ENCODE assay signal across 9 cellular contexts in the genomic region with DNA sequence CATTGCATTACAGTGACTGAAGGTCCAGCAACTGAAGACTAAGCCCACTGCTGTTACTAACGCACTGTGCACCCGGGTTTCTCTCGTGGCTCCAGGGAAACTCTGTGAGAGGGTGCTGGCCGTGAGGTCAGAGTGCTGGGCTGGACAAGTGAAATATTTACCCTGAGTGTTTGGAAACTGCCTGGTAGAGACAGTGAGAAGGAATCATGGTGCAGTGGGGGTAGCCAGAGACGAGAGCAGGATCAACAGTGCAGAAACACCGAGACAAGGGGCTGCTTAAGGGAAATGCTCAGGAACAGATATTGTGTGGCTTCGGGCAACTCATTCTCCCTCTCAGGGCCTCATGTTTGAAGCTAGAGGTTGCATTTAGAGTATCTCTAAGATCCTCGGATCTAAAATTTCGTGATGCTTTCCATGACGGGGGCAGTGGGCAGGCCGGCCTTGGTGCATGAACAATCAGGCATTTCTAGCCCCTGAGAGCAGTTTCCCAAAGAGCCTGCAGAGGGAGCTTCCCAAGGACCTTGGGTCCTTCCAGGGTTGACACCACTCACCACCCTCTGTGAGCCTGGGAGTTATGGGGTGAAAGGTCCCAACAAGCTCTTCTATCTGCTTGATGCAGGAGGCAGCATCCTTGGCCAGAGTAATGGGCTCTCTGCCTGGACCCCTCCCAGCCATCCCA. TPM values are rescaled to one million over a fixed set of nuclear protein-coding genes. Genes with fewer than 3 reads are reported as not detected.
A peak's percentile ranks its signal among the peaks of the same experiment; 100 is the strongest.
DNase-seq lines count a peak whose midpoint lies in the region; ATAC-seq and TF ChIP-seq lines count a peak whose summit lies in the region.
"Had no signal": no experiment of that assay in that cellular context is flagged by ENCODE, and none has a peak within 500 bp of the region (broad histone marks: within the 10 kb centered on the region; RNA-seq: fewer than 3 reads in every experiment).

No MANE protein-coding gene starts in this region.

- POLR2A ChIA-PET in CD8-positive, alpha-beta memory T cell (lab: Charles Lee), result interaction anchor here (0.8 to 12.4 kb wide), 9 partner anchors 8 to 296 kb away, joined by 3 to 233 read pairs (median 6); partner anchors contain the start of genes CD2 and TTF2

- peaks cover 94 to 100% (median 99%) of the 10 kb centered on the region in 3 donors for H3K4me1 Mint-ChIP-seq in CD8-positive, alpha-beta memory T cell
- H3K4me1 Mint-ChIP-seq in activated T-cell treated with anti-CD3 and anti-CD28 coated beads, Interleukin-2, amount 50 U/mL, for 24 hours (ENCODE audit: low read depth), result peaks cover 87% of the 10 kb centered on the region

- ATAC-seq in GM18520 (IDR thresholded peaks at IDR 0.05; ENCODE audit: unreplicated experiment), result no peak

- TF ChIP-seq CTCF in hepatocyte (IDR thresholded peaks at IDR 0.05; ENCODE audit: poor library complexity) (peak; percentile 32), stomach (IDR thresholded peaks at IDR 0.05) (peak in 2 of 7 experiments; percentile 34 to 45), suprapubic skin (IDR thresholded peaks at IDR 0.05) (peak in 1 of 2 donors; percentile 34)

- CTCF ChIA-PET in CD8-positive, alpha-beta memory T cell (lab: Charles Lee), result interaction anchor here (0.6 to 14.4 kb wide), 17 partner anchors 9 to 296 kb away, joined by 3 to 169 read pairs (median 4); partner anchors contain the start of genes CD2 and TTF2

- no peak for TF ChIP-seq EP300 in stomach (IDR thresholded peaks at IDR 0.05)
- TF ChIP-seq EP300 in suprapubic skin (IDR thresholded peaks at IDR 0.05), result no peak

- H2AFZ ChIP-seq in hepatocyte, result no peak overlapping the region

- WGBS in hepatocyte (ENCODE audit: low lambda C conversion rate, missing lambda C conversion rate), result 82% methylated on average over 11 of the region's 11 CpGs
- WGBS in stomach, 5 donors, result 61 to 72% (median 68%) methylated on average over 11 of the region's 11 CpGs
- 90% methylated on average over 11 of the region's 11 CpGs for WGBS in suprapubic skin

- no peaks in the 10 kb centered on the region for H3K9me2 ChIP-seq in hepatocyte (replicated peaks; ENCODE audit: insufficient read depth)

- H3K4me3 Mint-ChIP-seq in CD8-positive, alpha-beta memory T cell, result peak overlapping the region; percentile 80 to 97 (median 89)
- peak overlapping the region; percentile 94 for H3K4me3 Mint-ChIP-seq in activated T-cell treated with anti-CD3 and anti-CD28 coated beads, Interleukin-2, amount 50 U/mL, for 24 hours

- intact Hi-C loops in stomach (cut with DNase I; ENCODE audit: low total_unique reads), result no loop called here

- no peak for TF ChIP-seq POLR2A in stomach (IDR thresholded peaks at IDR 0.05)
- TF ChIP-seq POLR2A in suprapubic skin (IDR thresholded peaks at IDR 0.05), result no peak

- peaks cover 73% of the 10 kb centered on the region for H3K36me3 ChIP-seq in CD8-positive, alpha-beta memory T cell (ENCODE audit: insufficient read depth, low read length)
- H3K36me3 ChIP-seq in hepatocyte (replicated peaks; ENCODE audit: insufficient read depth, low read depth) (no peaks in the 10 kb centered on the region), stomach (no peaks in the 10 kb centered on the region), suprapubic skin (no peaks in the 10 kb centered on the region)

- H3K4me3 ChIP-seq in CD8-positive, alpha-beta memory T cell (ENCODE audit: low read length), result peak overlapping the region; percentile 64
- H3K4me3 ChIP-seq in hepatocyte (no peak overlapping the region), stomach (no peak overlapping the region), suprapubic skin (no peak overlapping the region)

- DNase-seq in CD8-positive, alpha-beta memory T cell, result peak in 3 of 5 donors; percentile 31 to 65 (median 39)
- DNase-seq in HuH-7.5 (ENCODE audit: low spot score) (peak; percentile 76), hepatocyte (ENCODE audit: low spot score) (peak; percentile 40), stomach (peak; percentile 37), suprapubic skin (ENCODE audit: low spot score in 2 of 2) (no peak), NCI-H446 treated with DMSO at 0.1 percent for 48 hours (lab: John Stamatoyannopoulos, UW) (no peak)
- DNase-seq in activated T-cell treated with anti-CD3 and anti-CD28 coated beads, Interleukin-2, amount 50 U/mL, for 24 hours, result peak; percentile 82

- peaks cover 0 to 1% of the 10 kb centered on the region in 2 donors for H3K27me3 Mint-ChIP-seq in CD8-positive, alpha-beta memory T cell
- H3K27me3 Mint-ChIP-seq in activated T-cell treated with anti-CD3 and anti-CD28 coated beads, Interleukin-2, amount 50 U/mL, for 24 hours, result no peaks in the 10 kb centered on the region

- no peaks in the 10 kb centered on the region for H3K79me2 ChIP-seq in hepatocyte

- no peaks in the 10 kb centered on the region for H4K20me1 ChIP-seq in hepatocyte (ENCODE audit: insufficient read depth, poor library complexity, severe bottlenecking)

- no peaks in the 10 kb centered on the region for H3K9me3 ChIP-seq in CD8-positive, alpha-beta memory T cell (ENCODE audit: low read length)
- H3K9me3 ChIP-seq in hepatocyte (ENCODE audit: low read depth) (no peaks in the 10 kb centered on the region), stomach (peaks cover 0 to 9% (median 3%) of the 10 kb centered on the region in 4 donors), suprapubic skin (no peaks in the 10 kb centered on the region)

- peak overlapping the region; percentile 73 for H3K27ac ChIP-seq in CD8-positive, alpha-beta memory T cell (ENCODE audit: low read depth, low read length)
- H3K27ac ChIP-seq in hepatocyte, result peak overlapping the region; percentile 54
- peak overlapping the region in 3 of 5 donors; percentile 15 to 51 (median 34) for H3K27ac ChIP-seq in stomach
- H3K27ac ChIP-seq in suprapubic skin, result no peak overlapping the region

- H3K36me3 Mint-ChIP-seq in CD8-positive, alpha-beta memory T cell, result peaks cover 61 to 98% (median 68%) of the 10 kb centered on the region in 3 donors
- peaks cover 100% of the 10 kb centered on the region for H3K36me3 Mint-ChIP-seq in activated T-cell treated with anti-CD3 and anti-CD28 coated beads, Interleukin-2, amount 50 U/mL, for 24 hours (ENCODE audit: low read depth)

- peak overlapping the region; percentile 98 to 100 (median 98) for H3K27ac Mint-ChIP-seq in CD8-positive, alpha-beta memory T cell
- H3K27ac Mint-ChIP-seq in activated T-cell treated with anti-CD3 and anti-CD28 coated beads, Interleukin-2, amount 50 U/mL, for 24 hours, result peak overlapping the region; percentile 100

- no peak overlapping the region for H3K4me2 ChIP-seq in hepatocyte

- H3K9me3 Mint-ChIP-seq in CD8-positive, alpha-beta memory T cell, result no peaks in the 10 kb centered on the region
- no peaks in the 10 kb centered on the region for H3K9me3 Mint-ChIP-seq in activated T-cell treated with anti-CD3 and anti-CD28 coated beads, Interleukin-2, amount 50 U/mL, for 24 hours

- H3K27me3 ChIP-seq in CD8-positive, alpha-beta memory T cell (ENCODE audit: insufficient read depth, low read length, poor library complexity, severe bottlenecking), result no peaks in the 10 kb centered on the region
- H3K27me3 ChIP-seq in hepatocyte (no peaks in the 10 kb centered on the region), stomach (no peaks in the 10 kb centered on the region), suprapubic skin (no peaks in the 10 kb centered on the region)

- peaks cover 99% of the 10 kb centered on the region for H3K4me1 ChIP-seq in CD8-positive, alpha-beta memory T cell (ENCODE audit: insufficient read depth, low read length)
- H3K4me1 ChIP-seq in hepatocyte (ENCODE audit: insufficient read depth) (peaks cover 9% of the 10 kb centered on the region), stomach (peaks cover 0 to 14% (median 0%) of the 10 kb centered on the region in 4 donors), suprapubic skin (peaks cover 2% of the 10 kb centered on the region)

RNA-seq across cellular contexts. Expression of gene CD2, which starts 9.7 kb away (rescaled TPM):
- 100 to 1,000 TPM; 353 to 364 TPM for total RNA-seq in CD8-positive, alpha-beta memory T cell
- 440 TPM for polyA plus RNA-seq in CD8-positive, alpha-beta memory T cell
- total RNA-seq in hepatocyte (0.08 and 0.13 TPM in 2 replicates), stomach (10 to 100 TPM in 1 of 5 donors, 1 to 10 TPM in 3, not detected in 1; 2.9 to 14.3 (median 4.8) TPM), suprapubic skin (1 to 10 TPM in 1 of 4 donors, under 1 TPM in 1, not detected in 2; 0.39 to 1.7 TPM)
- polyA plus RNA-seq in hepatocyte (0.08 and 0.22 TPM in 2 replicates), stomach (1 to 10 TPM; 1.7 to 9.8 (median 3.3) TPM)
- total RNA-seq: M059J had no signal

Comparison
In these comparisons a context has a peak if more than half of its experiments do, and no peak if none do; other contexts are left out.
1. DNase-seq: peak in CD8-positive, alpha-beta memory T cell (3 of 5), HuH-7.5 (single experiment), activated T-cell treated with anti-CD3 and anti-CD28 coated beads, Interleukin-2, amount 50 U/mL, for 24 hours (single experiment), hepatocyte (single experiment) and stomach (single experiment); none in suprapubic skin (0 of 2) and NCI-H446 treated with DMSO at 0.1 percent for 48 hours (single experiment).
2. RNA of gene CD2, which starts 9.7 kb away (total RNA-seq): 353 to 364 TPM in CD8-positive, alpha-beta memory T cell; 2.9 to 14.3 TPM in stomach, 0.39 to 1.7 TPM in suprapubic skin and 0.08 to 0.13 TPM in hepatocyte; every median in the first group is over 10 times any median in the second.